19 cellular contexts compared by ENCODE assay signal in genomic region chr2:235030936-235031335, GRCh38.
DNase-seq lines count a peak whose midpoint lies in the region; ATAC-seq and TF ChIP-seq lines count a peak whose summit lies in the region.
"Had no signal": no experiment of that assay in that cellular context is flagged by ENCODE, and none has a peak within 500 bp of the region (broad histone marks: within the 10 kb centered on the region; RNA-seq: fewer than 3 reads in every experiment).

No MANE protein-coding gene starts in this region.

- no peak overlapping the region for H2BK120ac ChIP-seq in mesenchymal stem cell (ENCODE audit: low read depth, low read length)

- no peak overlapping the region for H2BK15ac ChIP-seq in mesenchymal stem cell (ENCODE audit: low read depth, poor library complexity, severe bottlenecking)

- H3K4ac ChIP-seq in mesenchymal stem cell (ENCODE audit: low read depth in 1 of 2, low read length in 2 of 2) = no peak overlapping the region

- H3K23ac ChIP-seq in mesenchymal stem cell (ENCODE audit: low read length in 2 of 2) = no peak overlapping the region

- H3K36me3 ChIP-seq in mesenchymal stem cell (ENCODE audit: control insufficient read depth in 1 of 2, insufficient read depth in 2 of 2, low read depth in 1 of 2, low read length in 2 of 2) (peaks cover 38 to 80% of the 10 kb centered on the region in 2 experiments), esophagus squamous epithelium (peaks cover 0 to 21% (median 0%) of the 10 kb centered on the region in 3 donors)

- H2BK5ac ChIP-seq in mesenchymal stem cell (ENCODE audit: low read depth, low read length, poor library complexity, severe bottlenecking) = no peak overlapping the region

- H3K4me1 ChIP-seq in right cardiac atrium (ENCODE audit: control insufficient read depth, insufficient read depth, low read length) (peaks cover 11% of the 10 kb centered on the region), mesenchymal stem cell (ENCODE audit: control insufficient read depth, insufficient read depth, low read depth, low read length) (peaks cover 72% of the 10 kb centered on the region), esophagus squamous epithelium (peaks cover 0 to 33% (median 12%) of the 10 kb centered on the region in 3 donors)

- peak overlapping the region in 1 of 2 experiments; percentile 21 for H2BK12ac ChIP-seq in mesenchymal stem cell (ENCODE audit: low read length in 2 of 2)

- no peak overlapping the region for H4K8ac ChIP-seq in mesenchymal stem cell (ENCODE audit: low read length)

- CTCF ChIA-PET in RWPE1 (lab: Yijun Ruan, JAX) = interaction anchor here (0.6 kb wide), 1 partner anchor 25 kb away, joined by 3 read pairs; no protein-coding TSS in a partner anchor

- H2AK5ac ChIP-seq in mesenchymal stem cell (ENCODE audit: low read length, severe bottlenecking) = no peak overlapping the region

- H3K9me3 ChIP-seq in right cardiac atrium (ENCODE audit: control insufficient read depth, low read length) (no peaks in the 10 kb centered on the region), mesenchymal stem cell (ENCODE audit: control insufficient read depth, low read length) (no peaks in the 10 kb centered on the region), esophagus squamous epithelium (no peaks in the 10 kb centered on the region)
- H3K9me3 ChIP-seq: MG63 had no signal

- H3K4me3 ChIP-seq in right cardiac atrium (ENCODE audit: low read length) (no peak overlapping the region), mesenchymal stem cell (ENCODE audit: insufficient read depth in 1 of 2, low read depth in 1 of 2, low read length in 2 of 2) (no peak overlapping the region), esophagus squamous epithelium (no peak overlapping the region)
- H3K4me3 ChIP-seq: MG63, SK-N-MC had no signal

- no peak for ATAC-seq in Right ventricle myocardium superior (ENCODE audit: poor library complexity)
- no peak for ATAC-seq in right cardiac atrium

- intact Hi-C loops in Right ventricle myocardium superior (cut with DNase I) (no loop called here), right cardiac atrium (cut with DNase I) (no loop called here), esophagus squamous epithelium (cut with DNase I) (no loop called here)

- TF ChIP-seq POLR2A in esophagus squamous epithelium (IDR thresholded peaks at IDR 0.05) = no peak

- H3K79me1 ChIP-seq in mesenchymal stem cell (replicated peaks; ENCODE audit: low read length, poor library complexity, severe bottlenecking) = no peaks in the 10 kb centered on the region

- H2AFZ ChIP-seq in mesenchymal stem cell (ENCODE audit: low read depth, low read length) = no peak overlapping the region

- POLR2A ChIA-PET in RWPE1 (lab: Yijun Ruan, JAX; ENCODE audit: low non-redundant PET) = no interaction called here

- no peak overlapping the region for H4K91ac ChIP-seq in mesenchymal stem cell (ENCODE audit: low read length)

- no peak overlapping the region for H3K4me2 ChIP-seq in mesenchymal stem cell (ENCODE audit: low read length, poor library complexity, severe bottlenecking)

- DNase-seq in Right ventricle myocardium superior (peak; percentile 8), right cardiac atrium (no peak), RWPE1 (ENCODE audit: low spot score) (no peak), mesenchymal stem cell (no peak), superior temporal gyrus (ENCODE audit: extremely low spot score) (no peak), esophagus squamous epithelium (lab: John Stamatoyannopoulos, UW) (no peak), LoVo (ENCODE audit: low spot score) (no peak)
- DNase-seq in effector CD8-positive, alpha-beta T cell (lab: John Stamatoyannopoulos, UW) = no peak
- DNase-seq: CD4-positive, CD25-positive, alpha-beta regulatory T cell; DMS 273 treated with DMSO at 0.1 percent for 48 hours; DMS79 treated with DMSO at 0.1 percent for 48 hours; Kasumi-1; MG63; NCI-H1417 treated with DMSO at 0.1 percent for 48 hours; NCI-H187; NCI-H446; NCI-H526; SHP77 treated with DMSO at 0.1 percent for 48 hours had no signal

- H3K18ac ChIP-seq in mesenchymal stem cell (ENCODE audit: low read depth in 1 of 2, low read length in 2 of 2) = no peak overlapping the region

- no peak overlapping the region for H3K14ac ChIP-seq in mesenchymal stem cell (ENCODE audit: low read length in 2 of 2)

- no peaks in the 10 kb centered on the region for H3K27me3 ChIP-seq in right cardiac atrium (ENCODE audit: control insufficient read depth, insufficient read depth)
- no peaks in the 10 kb centered on the region for H3K27me3 ChIP-seq in mesenchymal stem cell (ENCODE audit: control insufficient read depth in 1 of 2, insufficient read depth in 1 of 2, low read length in 2 of 2)
- H3K27me3 ChIP-seq in esophagus squamous epithelium = no peaks in the 10 kb centered on the region
- H3K27me3 ChIP-seq: MG63 had no signal

- H3K27ac ChIP-seq in right cardiac atrium (ENCODE audit: low read length) (no peak overlapping the region), RWPE1 (0 out of 2 replicates have a peak overlapping the region, but pooled peaks have one; percentile 4), mesenchymal stem cell (ENCODE audit: low read length, poor library complexity, severe bottlenecking) (peak overlapping the region; percentile 1), esophagus squamous epithelium (no peak overlapping the region)
- H3K27ac ChIP-seq: SK-N-MC had no signal

- H3K9ac ChIP-seq in mesenchymal stem cell (ENCODE audit: low read length) = no peak overlapping the region

- no peak for TF ChIP-seq CTCF in RWPE1 (conservative IDR thresholded peaks at IDR 0.05; ENCODE audit: low read depth)
- TF ChIP-seq CTCF in esophagus squamous epithelium (IDR thresholded peaks at IDR 0.05) = no peak

- WGBS in right cardiac atrium = 75% methylated on average over 4 of the region's 4 CpGs
- WGBS in mesenchymal stem cell = 85% methylated on average over 4 of the region's 4 CpGs
- WGBS in esophagus squamous epithelium, 2 donors = 80 to 89% methylated on average over 2 to 3 of the region's 4 CpGs

Comparison
In these comparisons a context has a peak if more than half of its experiments do, and no peak if none do; other contexts are left out.
1. H3K27ac ChIP-seq: peak in RWPE1 (single experiment) and mesenchymal stem cell (single experiment); none in right cardiac atrium (single experiment) and esophagus squamous epithelium (0 of 4).